ENCODE assay signal across 30 cellular contexts in the genomic region with DNA sequence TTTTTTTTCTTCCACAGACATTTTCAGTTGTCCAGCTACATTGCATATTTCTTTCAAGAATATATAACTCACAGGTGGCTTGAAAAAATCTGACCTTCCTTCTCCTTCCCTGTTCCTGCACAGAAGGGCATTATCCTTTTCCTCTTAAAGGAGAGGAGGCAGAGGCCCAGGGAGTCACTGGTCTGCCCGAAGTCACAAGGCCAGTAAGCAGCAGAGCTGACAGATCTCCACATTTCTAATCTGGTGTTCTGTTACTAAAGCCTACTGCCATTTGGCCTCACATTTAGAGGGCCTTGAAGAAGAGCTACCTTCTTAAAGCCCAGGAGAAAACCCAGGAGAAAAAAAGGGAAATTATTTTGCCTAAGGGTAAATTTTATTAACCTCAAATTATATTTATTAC. TPM values are rescaled to one million over a fixed set of nuclear protein-coding genes. Genes with fewer than 3 reads are reported as not detected.
"Had no signal": no experiment of that assay in that cellular context is flagged by ENCODE, and none has a peak within 500 bp of the region (broad histone marks: within the 10 kb centered on the region; RNA-seq: fewer than 3 reads in every experiment).

No MANE protein-coding gene starts in this region.

- H3K4me3 Mint-ChIP-seq: activated naive CD8-positive, alpha-beta T cell; activated T-cell treated with anti-CD3 and anti-CD28 coated beads, Interleukin-2, amount 50 U/mL, for 24 hours; naive thymus-derived CD8-positive, alpha-beta T cell; stimulated activated naive B cell treated with anti-CD40 and anti-IgM and Interleukin-4, amounts not matched to agents 10 μg/mL and 1 μg/mL and 100 μg/mL, for 72 hours; type B pancreatic cell had no signal

- H3K4me1 ChIP-seq: prostate gland had no signal

- FAIRE-seq: astrocyte, colon, frontal cortex had no signal

- H3K36me3 ChIP-seq: adrenal gland, left ventricle myocardium inferior, prostate gland had no signal

- H3K9me3 Mint-ChIP-seq: activated T-cell treated with anti-CD3 and anti-CD28 coated beads, Interleukin-2, amount 50 U/mL, for 24 hours; activated T-helper 2 cell treated with anti-CD3 and anti-CD28 coated beads, Interferon-gamma antibody, Interleukin-2, Interleukin-4, amounts not matched to agents 10 μg/mL and 5 μg/mL and 100 μg/mL, durations not matched to agents 14 hours and 24 hours and 36 hours; naive thymus-derived CD8-positive, alpha-beta T cell; stimulated activated naive B cell treated with anti-CD40 and anti-IgM and Interleukin-4, amounts not matched to agents 10 μg/mL and 1 μg/mL and 100 μg/mL, for 72 hours; type B pancreatic cell had no signal

- H3K36me3 Mint-ChIP-seq: type B pancreatic cell had no signal

- ATAC-seq: esophagus mucosa; naive thymus-derived CD8-positive, alpha-beta T cell; right cardiac atrium; stimulated activated naive B cell treated with anti-CD40 and anti-IgM and Interleukin-4, amounts not matched to agents 10 μg/mL and 1 μg/mL and 100 μg/mL, for 72 hours had no signal

- H3K27me3 Mint-ChIP-seq: activated naive CD8-positive, alpha-beta T cell; activated T-cell treated with anti-CD3 and anti-CD28 coated beads, Interleukin-2, amount 50 U/mL, for 24 hours; naive thymus-derived CD8-positive, alpha-beta T cell; stimulated activated naive B cell treated with anti-CD40 and anti-IgM and Interleukin-4, amounts not matched to agents 10 μg/mL and 1 μg/mL and 100 μg/mL, for 72 hours; type B pancreatic cell had no signal

- DNase-seq: activated CD4-positive, alpha-beta T cell treated with anti-CD3 and anti-CD28 coated beads, Interleukin-2, amount 50 U/mL, for 4 hours; activated CD8-positive, alpha-beta memory T cell treated with anti-CD3 and anti-CD28 coated beads for 24 hours; activated CD8-positive, alpha-beta memory T cell treated with anti-CD3 and anti-CD28 coated beads, Interleukin-2, amount 50 U/mL, for 4 hours; activated naive CD4-positive, alpha-beta T cell; activated T-cell treated with anti-CD3 and anti-CD28 coated beads, Interleukin-2, amount 50 U/mL, for 24 hours; adrenal gland; central memory CD4-positive, alpha-beta T cell; effector memory CD4-positive, alpha-beta T cell; hippocampal formation; kidney glomerular epithelial cell; left ventricle myocardium inferior; naive thymus-derived CD8-positive, alpha-beta T cell; right cardiac atrium; stimulated activated CD4-positive, alpha-beta T cell treated with anti-CD3 and anti-CD28 coated beads, Interleukin-15, amount 100 ng/mL, for 24 hours; stimulated activated naive B cell treated with anti-CD40 and anti-IgM and Interleukin-4, amounts not matched to agents 10 μg/mL and 1 μg/mL and 100 μg/mL, for 72 hours had no signal

- H3K9me3 ChIP-seq: adrenal gland, left ventricle myocardium inferior, prostate gland had no signal

- H3K27ac ChIP-seq: adrenal gland, left ventricle myocardium inferior, prostate gland, skin epidermis, VCaP had no signal

- H3K27me3 ChIP-seq: adrenal gland had no signal

- H3K27ac Mint-ChIP-seq: activated naive CD8-positive, alpha-beta T cell; activated T-cell treated with anti-CD3 and anti-CD28 coated beads, Interleukin-2, amount 50 U/mL, for 24 hours; activated T-helper 2 cell treated with anti-CD3 and anti-CD28 coated beads, Interferon-gamma antibody, Interleukin-2, Interleukin-4, amounts not matched to agents 10 μg/mL and 5 μg/mL and 100 μg/mL, durations not matched to agents 14 hours and 24 hours and 36 hours; naive thymus-derived CD8-positive, alpha-beta T cell; stimulated activated naive B cell treated with anti-CD40 and anti-IgM and Interleukin-4, amounts not matched to agents 10 μg/mL and 1 μg/mL and 100 μg/mL, for 72 hours; type B pancreatic cell had no signal

- H3K4me3 ChIP-seq: adrenal gland, left ventricle myocardium inferior, prostate gland, skin epidermis had no signal

RNA-seq across cellular contexts. Expression of gene KDM4F, which starts 52.7 kb away (rescaled TPM):
- total RNA-seq: activated T-helper 2 cell treated with anti-CD3 and anti-CD28 coated beads, Interferon-gamma antibody, Interleukin-2, Interleukin-4, amounts not matched to agents 10 μg/mL and 5 μg/mL and 100 μg/mL, durations not matched to agents 14 hours and 24 hours and 36 hours; adrenal gland; astrocyte; dermis microvascular lymphatic vessel endothelial cell; esophagus mucosa; frontal cortex; left ventricle myocardium inferior; lung microvascular endothelial cell; naive thymus-derived CD8-positive, alpha-beta T cell; osteocyte; prostate gland; right cardiac atrium; T-helper 2 cell treated with Interferon-gamma antibody and Interleukin-4, amounts not matched to agents 100 ng/mL and 5 ng/mL, for 36 hours; temporal lobe had no signal
- polyA plus RNA-seq: adrenal gland; naive thymus-derived CD8-positive, alpha-beta T cell; right cardiac atrium had no signal
